Comparison of ENCODE assay signal across 20 cellular contexts in genomic region chr6:161557333-161558107, GRCh38.
A peak's percentile ranks its signal among the peaks of the same experiment; 100 is the strongest.
DNase-seq lines count a peak whose midpoint lies in the region; ATAC-seq and TF ChIP-seq lines count a peak whose summit lies in the region.
"Had no signal": no experiment of that assay in that cellular context is flagged by ENCODE, and none has a peak within 500 bp of the region (broad histone marks: within the 10 kb centered on the region; RNA-seq: fewer than 3 reads in every experiment).

No MANE protein-coding gene starts in this region.

- no peaks in the 10 kb centered on the region for H3K79me2 ChIP-seq in neural cell (replicated peaks; ENCODE audit: insufficient read depth, low read length)
- H3K79me2 ChIP-seq: parathyroid adenoma had no signal

- no peak for DNase-seq in GM12865 (ENCODE audit: low read depth)
- DNase-seq in H7, result peak; percentile 16
- DNase-seq in RWPE2 (ENCODE audit: low spot score), result no peak
- DNase-seq in HCEC 1CT, result no peak
- DNase-seq in H4 (ENCODE audit: low spot score), result no peak
- DNase-seq: activated CD4-positive, alpha-beta T cell treated with anti-CD3 and anti-CD28 coated beads, Interleukin-2, amount 10 ng/mL, durations not matched to agents 24 days and 14 days; activated naive CD4-positive, alpha-beta T cell treated with anti-CD3 and anti-CD28 coated beads for 36 hours; DMS79; foreskin fibroblast; left ventricle myocardium superior; MG63; NCI-H2171 treated with DMSO at 0.1 percent for 48 hours; SIG-M5; stimulated activated CD4-positive, alpha-beta T cell treated with anti-CD3 and anti-CD28 coated beads, Interleukin-4, amount 100 ng/mL, for 4 hours; T-helper 9 cell had no signal

- no peak overlapping the region for H3K4me2 ChIP-seq in neural cell (ENCODE audit: low read length)
- H3K4me2 ChIP-seq: BLaER1 had no signal

- no peaks in the 10 kb centered on the region for H3K4me1 ChIP-seq in RWPE2 (ENCODE audit: insufficient read depth, poor library complexity, severe bottlenecking)
- H3K4me1 ChIP-seq: BLaER1, parathyroid adenoma had no signal

- no peak for TF ChIP-seq EP300 in neural cell (conservative IDR thresholded peaks at IDR 0.05; ENCODE audit: poor library complexity, severe bottlenecking)

- H3K27ac ChIP-seq in RWPE2 (ENCODE audit: poor library complexity, severe bottlenecking), result no peak overlapping the region
- H3K27ac ChIP-seq in neural cell (ENCODE audit: low read length), result no peak overlapping the region
- H3K27ac ChIP-seq: BLaER1, parathyroid adenoma, skin epidermis had no signal

- no peaks in the 10 kb centered on the region for H3K36me3 ChIP-seq in H7 (replicated peaks; ENCODE audit: control insufficient read depth, insufficient read depth, low read length)
- H3K36me3 ChIP-seq in RWPE2 (ENCODE audit: low read depth), result no peaks in the 10 kb centered on the region
- no peaks in the 10 kb centered on the region for H3K36me3 ChIP-seq in neural cell (ENCODE audit: insufficient read depth, low read length)
- H3K36me3 ChIP-seq: BLaER1, MG63 had no signal

- no peak overlapping the region for H3K9ac ChIP-seq in neural cell (ENCODE audit: low read length)
- H3K9ac ChIP-seq: BLaER1, parathyroid adenoma had no signal

- peak; percentile 10 for TF ChIP-seq CTCF in GM12865 (IDR thresholded peaks at IDR 0.05; ENCODE audit: insufficient read depth, low read depth, low read length, missing control alignments)
- peak; percentile 23 for TF ChIP-seq CTCF in RWPE2 (IDR thresholded peaks at IDR 0.05; ENCODE audit: poor library complexity, severe bottlenecking)
- peak; percentile 37 for TF ChIP-seq CTCF in neural cell (IDR thresholded peaks at IDR 0.05; ENCODE audit: poor library complexity, severe bottlenecking)

- no peaks in the 10 kb centered on the region for H3F3A ChIP-seq in neural cell (ENCODE audit: insufficient read depth, low read length, poor library complexity, severe bottlenecking)

- ATAC-seq in RWPE2 (ENCODE audit: low read depth) (peak; percentile 58; the same call in 2 of the 3 replicates), GM18909 (IDR thresholded peaks at IDR 0.05; ENCODE audit: poor library complexity, unreplicated experiment) (no peak)
- ATAC-seq: left ventricle myocardium superior had no signal

- H3K9me3 ChIP-seq in RWPE2 (ENCODE audit: severe bottlenecking) (no peaks in the 10 kb centered on the region), neural cell (ENCODE audit: low read length) (no peaks in the 10 kb centered on the region)

- no peaks in the 10 kb centered on the region for H4K20me1 ChIP-seq in neural cell (ENCODE audit: insufficient read depth)
- H4K20me1 ChIP-seq: BLaER1 had no signal

- peak; percentile 51 for TF ChIP-seq RAD21 in neural cell (conservative IDR thresholded peaks at IDR 0.05)

- H3K27me3 ChIP-seq in H7 (ENCODE audit: control insufficient read depth, insufficient read depth, low read length), result no peaks in the 10 kb centered on the region
- no peaks in the 10 kb centered on the region for H3K27me3 ChIP-seq in RWPE2 (ENCODE audit: insufficient read depth, poor library complexity, severe bottlenecking)
- no peaks in the 10 kb centered on the region for H3K27me3 ChIP-seq in neural cell (ENCODE audit: insufficient read depth, low read depth, low read length)
- H3K27me3 ChIP-seq: MG63 had no signal

- no peaks in the 10 kb centered on the region for H3K9me2 ChIP-seq in neural cell (ENCODE audit: insufficient read depth, low read length)

- H3K4me3 ChIP-seq in GM12865 (ENCODE audit: low read depth, low read length), result no peak overlapping the region
- no peak overlapping the region for H3K4me3 ChIP-seq in H7 (ENCODE audit: insufficient read depth, low read depth, low read length)
- no peak overlapping the region for H3K4me3 ChIP-seq in RWPE2 (ENCODE audit: severe bottlenecking)
- H3K4me3 ChIP-seq in neural cell (ENCODE audit: low read length), result no peak overlapping the region
- H3K4me3 ChIP-seq: BLaER1, MG63, skin epidermis had no signal

- no peak overlapping the region for H2AFZ ChIP-seq in neural cell (ENCODE audit: low read depth, low read length)
- H2AFZ ChIP-seq: parathyroid adenoma had no signal

TF ChIP-seq in neural cell, 6 proteins besides CTCF, POLR2A, EP300 and RAD21:
- TF ChIP-seq EZH2 (IDR thresholded peaks at IDR 0.05; ENCODE audit: borderline replicate concordance, insufficient read depth, low read length, poor library complexity, severe bottlenecking) (no peak), MXI1 (conservative IDR thresholded peaks at IDR 0.05; ENCODE audit: poor library complexity, severe bottlenecking) (no peak), SMC3 (conservative IDR thresholded peaks at IDR 0.05; ENCODE audit: poor library complexity) (no peak)
TF ChIP-seq in neural cell: peak in this region for 0.
